In the genomic region with DNA sequence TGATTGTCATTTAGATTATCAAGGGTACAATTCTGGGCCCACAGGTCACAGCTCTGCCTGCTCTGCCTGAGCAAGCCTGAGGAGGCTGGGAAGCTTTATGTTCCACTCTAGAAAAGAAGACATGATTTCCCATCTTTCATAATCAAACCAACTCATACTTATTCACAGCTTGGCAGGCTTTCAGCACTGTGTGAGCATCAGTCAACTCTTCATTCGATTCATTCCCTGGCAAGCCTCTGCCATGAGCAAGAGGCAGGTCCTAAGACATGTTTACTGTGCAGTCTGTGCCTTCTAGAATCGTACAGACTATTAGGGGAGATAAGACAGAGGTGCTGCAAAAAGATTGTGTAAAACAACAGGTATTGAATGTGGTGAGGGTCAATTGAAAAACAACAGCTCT, we compare ENCODE assay signal across 12 cellular contexts. TPM values are rescaled to one million over a fixed set of nuclear protein-coding genes. Genes with fewer than 3 reads are reported as not detected.
A peak's percentile ranks its signal among the peaks of the same experiment; 100 is the strongest.
DNase-seq lines count a peak whose midpoint lies in the region; ATAC-seq, FAIRE-seq and TF ChIP-seq lines count a peak whose summit lies in the region.
"Had no signal": no experiment of that assay in that cellular context is flagged by ENCODE, and none has a peak within 500 bp of the region (broad histone marks: within the 10 kb centered on the region; RNA-seq: fewer than 3 reads in every experiment).

No MANE protein-coding gene starts in this region.

- no peak for FAIRE-seq in H54 (lab: Jason Lieb, UNC)

- no peak for ATAC-seq in GM18909 (IDR thresholded peaks at IDR 0.05; ENCODE audit: poor library complexity, unreplicated experiment)
- no peak for ATAC-seq in GM18520 (IDR thresholded peaks at IDR 0.05; ENCODE audit: unreplicated experiment)
- no peak for ATAC-seq in GM19452 (IDR thresholded peaks at IDR 0.05; ENCODE audit: unreplicated experiment)

- no peaks in the 10 kb centered on the region for H3K36me3 ChIP-seq in ascending aorta
- H3K36me3 ChIP-seq: vagina, WERI-Rb-1 had no signal

- H3K27ac ChIP-seq in ascending aorta, result peak overlapping the region; percentile 32 to 55
- H3K27ac ChIP-seq: C4-2B, vagina, WERI-Rb-1 had no signal

- H3K4me3 ChIP-seq in ascending aorta, result no peak overlapping the region
- H3K4me3 ChIP-seq: vagina had no signal

- peak; percentile 80 for DNase-seq in A172 (ENCODE audit: low spot score)
- peak; percentile 60 for DNase-seq in H54 (ENCODE audit: insufficient read length, low spot score)
- peak in 1 of 2 donors; percentile 76 for DNase-seq in ascending aorta (ENCODE audit: low spot score in 2 of 2)
- peak; percentile 78 for DNase-seq in glomerular visceral epithelial cell (ENCODE audit: extremely low spot score)
- no peak for DNase-seq in islet precursor cell
- DNase-seq: effector CD8-positive, alpha-beta T cell had no signal

- peaks cover 11 to 12% of the 10 kb centered on the region in 2 donors for H3K4me1 ChIP-seq in ascending aorta

- H3K9me3 ChIP-seq in ascending aorta, result no peaks in the 10 kb centered on the region
- H3K9me3 ChIP-seq: vagina had no signal

- TF ChIP-seq POLR2A in H54 (IDR thresholded peaks at IDR 0.05; ENCODE audit: low read depth, low read length), result no peak

- no peak for TF ChIP-seq CTCF in ascending aorta (IDR thresholded peaks at IDR 0.05)

- H3K27me3 ChIP-seq in ascending aorta, result no peaks in the 10 kb centered on the region
- H3K27me3 ChIP-seq: vagina had no signal

- intact Hi-C loops in ascending aorta (cut with DNase I), result loop anchor here (2.0 to 10.0 kb wide), 3 partner anchors 24 to 1096 kb away; partner anchors contain the start of gene KIRREL1

RNA-seq across cellular contexts. Expression of gene KIRREL1, which starts 24.5 kb away (rescaled TPM):
- total RNA-seq in A172 (2014; rRNA removed; shearing (Covaris generic)), result 145 and 179 TPM in 2 replicates
- 114 TPM for total RNA-seq in ascending aorta
